Comparison of ENCODE assay signal across 11 cellular contexts in the genomic region with DNA sequence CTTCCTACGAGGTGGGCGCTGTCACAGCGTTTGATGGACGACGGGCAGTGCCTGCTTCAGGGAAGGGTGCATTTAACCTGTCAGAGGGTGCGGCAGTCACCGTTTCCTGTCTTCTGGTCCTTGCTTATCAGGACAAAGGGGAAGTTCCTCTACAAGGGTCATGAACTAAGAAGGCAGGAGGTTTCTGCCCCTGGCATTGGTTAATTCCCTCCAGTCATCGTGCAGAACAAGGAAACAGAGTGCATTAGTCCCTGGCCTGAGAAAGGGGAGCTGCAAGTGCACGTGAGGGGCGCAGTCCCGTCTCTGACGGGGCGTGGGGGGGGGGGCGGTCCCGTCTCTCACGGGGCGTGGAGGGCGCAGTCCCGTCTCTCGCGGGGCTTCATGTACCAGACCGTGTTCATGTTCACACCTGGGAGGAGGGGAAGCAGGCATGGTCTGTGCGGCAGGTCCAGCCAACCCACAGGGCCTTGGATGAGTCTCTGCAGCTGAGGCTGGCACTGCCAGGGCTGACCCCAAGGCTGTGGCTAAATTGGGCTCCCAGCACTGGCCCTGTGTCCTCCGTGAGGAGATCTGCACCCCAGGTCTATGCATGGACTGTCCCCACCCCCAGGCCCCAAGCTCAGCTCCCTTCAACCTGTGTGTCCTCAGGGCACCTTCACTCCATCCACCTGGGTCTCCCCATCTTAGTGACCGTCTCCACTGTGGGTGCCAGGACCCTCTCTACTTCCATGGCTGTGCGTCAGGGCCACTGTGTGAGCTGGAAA.
DNase-seq lines count a peak whose midpoint lies in the region; ATAC-seq and TF ChIP-seq lines count a peak whose summit lies in the region.
"Had no signal": no experiment of that assay in that cellular context is flagged by ENCODE, and none has a peak within 500 bp of the region (broad histone marks: within the 10 kb centered on the region; RNA-seq: fewer than 3 reads in every experiment).

No MANE protein-coding gene starts in this region.

- DNase-seq in activated gamma-delta T cell treated with Interleukin-2 at 50 U/mL for 16 hours, result peak; percentile 20
- DNase-seq in activated gamma-delta T cell (lab: John Stamatoyannopoulos, UW), result no peak
- DNase-seq in RWPE2 (ENCODE audit: low spot score), result peak; percentile 73
- DNase-seq in effector CD8-positive, alpha-beta T cell (lab: John Stamatoyannopoulos, UW), result peak; percentile 15
- DNase-seq in stimulated activated naive CD8-positive, alpha-beta T cell treated with anti-CD3 and anti-CD28 coated beads, Interleukin-15, Interleukin-2, amounts not matched to agents 100 U/mL and 50 U/mL, for 24 hours, result no peak
- DNase-seq in T-helper 9 cell, result no peak
- DNase-seq in NCI-H2107 (lab: John Stamatoyannopoulos, UW), result no peak
- DNase-seq: effector memory CD4-positive, alpha-beta T cell; SW 1271; tibial artery had no signal

- H3K4me1 ChIP-seq in RWPE2 (ENCODE audit: insufficient read depth, poor library complexity, severe bottlenecking), result no peaks in the 10 kb centered on the region

- TF ChIP-seq CTCF in RWPE2 (IDR thresholded peaks at IDR 0.05; ENCODE audit: poor library complexity, severe bottlenecking), result no peak

- ATAC-seq in RWPE2 (ENCODE audit: low read depth), result peak; percentile 43; the same call in 1 of the 3 replicates
- ATAC-seq in stimulated activated naive CD8-positive, alpha-beta T cell treated with anti-CD3 and anti-CD28 coated beads, Interleukin-15, Interleukin-2, amounts not matched to agents 100 U/mL and 50 U/mL, for 24 hours, result peak; percentile 40
- ATAC-seq in HG03565 (IDR thresholded peaks at IDR 0.05; ENCODE audit: unreplicated experiment), result no peak

- H3K27me3 ChIP-seq in RWPE2 (ENCODE audit: insufficient read depth, poor library complexity, severe bottlenecking), result no peaks in the 10 kb centered on the region

- H3K36me3 ChIP-seq in RWPE2 (ENCODE audit: low read depth), result no peaks in the 10 kb centered on the region
- H3K36me3 ChIP-seq: tibial artery had no signal

- H3K9me3 ChIP-seq in RWPE2 (ENCODE audit: severe bottlenecking), result no peaks in the 10 kb centered on the region
- H3K9me3 ChIP-seq: tibial artery had no signal

- H3K27ac ChIP-seq in RWPE2 (ENCODE audit: poor library complexity, severe bottlenecking), result no peak overlapping the region
- H3K27ac ChIP-seq: tibial artery had no signal

- H3K4me3 ChIP-seq in RWPE2 (ENCODE audit: severe bottlenecking), result no peak overlapping the region
- H3K4me3 ChIP-seq: tibial artery had no signal

Comparison
In these comparisons a context has a peak if more than half of its experiments do, and no peak if none do; other contexts are left out.
1. DNase-seq: peak in activated gamma-delta T cell treated with Interleukin-2 at 50 U/mL for 16 hours (single experiment), RWPE2 (single experiment) and effector CD8-positive, alpha-beta T cell (single experiment); none in activated gamma-delta T cell (single experiment), stimulated activated naive CD8-positive, alpha-beta T cell treated with anti-CD3 and anti-CD28 coated beads, Interleukin-15, Interleukin-2, amounts not matched to agents 100 U/mL and 50 U/mL, for 24 hours (single experiment), T-helper 9 cell (single experiment) and NCI-H2107 (single experiment).